1 cellular context compared by ENCODE assay signal in genomic region chr7:7136857-7137309, GRCh38.
A peak's percentile ranks its signal among the peaks of the same experiment; 100 is the strongest.
TF ChIP-seq lines count a peak whose summit lies in the region.

No MANE protein-coding gene starts in this region.

TF ChIP-seq in HepG2, 621 proteins besides CTCF, POLR2A, EP300 and RAD21 (continued from another document and continues in another):
- TF ChIP-seq PAX8 (CRISPR knock-in tag; IDR thresholded peaks at IDR 0.05; ENCODE audit: borderline replicate concordance) = no peak
- TF ChIP-seq SP5 (CRISPR knock-in tag; IDR thresholded peaks at IDR 0.05; ENCODE audit: borderline replicate concordance, low read depth) = no peak
- no peak for TF ChIP-seq MLX (CRISPR knock-in tag; IDR thresholded peaks at IDR 0.05)
- no peak for TF ChIP-seq ZNF546 (CRISPR knock-in tag; conservative IDR thresholded peaks at IDR 0.05)
- no peak for TF ChIP-seq ZNF616 (CRISPR knock-in tag; IDR thresholded peaks at IDR 0.05; ENCODE audit: low read depth)
- TF ChIP-seq ZNF7 (CRISPR knock-in tag; IDR thresholded peaks at IDR 0.05) = no peak
- TF ChIP-seq KDM2A (CRISPR knock-in tag; IDR thresholded peaks at IDR 0.05; ENCODE audit: borderline replicate concordance, low read depth) = no peak
- TF ChIP-seq ZBTB44 (CRISPR knock-in tag; IDR thresholded peaks at IDR 0.05) = no peak
- TF ChIP-seq RXRB (CRISPR knock-in tag; IDR thresholded peaks at IDR 0.05; ENCODE audit: borderline replicate concordance) = peak; percentile 40; the same call in 1 of the 2 replicates
- no peak for TF ChIP-seq U2AF1 (optimal IDR thresholded peaks at IDR 0.05; ENCODE audit: low read depth, low read length)
- peak; percentile 56 for TF ChIP-seq TCF7 (IDR thresholded peaks at IDR 0.05; ENCODE audit: low read depth)
- no peak for TF ChIP-seq FOSL2 (CRISPR knock-in tag; IDR thresholded peaks at IDR 0.05)
- no peak for TF ChIP-seq JUND (CRISPR knock-in tag; IDR thresholded peaks at IDR 0.05)
- TF ChIP-seq ZNF790 (CRISPR knock-in tag; IDR thresholded peaks at IDR 0.05; ENCODE audit: borderline replicate concordance) = no peak
- TF ChIP-seq ZNF335 (CRISPR knock-in tag; IDR thresholded peaks at IDR 0.05) = no peak
- TF ChIP-seq SMAD1 (CRISPR knock-in tag; IDR thresholded peaks at IDR 0.05; ENCODE audit: borderline replicate concordance, low read depth) = no peak
- TF ChIP-seq ZNF660 (CRISPR knock-in tag; IDR thresholded peaks at IDR 0.05; ENCODE audit: borderline replicate concordance, low read depth) = no peak
- TF ChIP-seq ZNF598 (CRISPR knock-in tag; IDR thresholded peaks at IDR 0.05; ENCODE audit: borderline replicate concordance) = no peak
- TF ChIP-seq AHR (CRISPR knock-in tag; IDR thresholded peaks at IDR 0.05) = no peak
- TF ChIP-seq ARNT2 (CRISPR knock-in tag; IDR thresholded peaks at IDR 0.05; ENCODE audit: low read depth) = no peak
- no peak for TF ChIP-seq NFKBIZ (CRISPR knock-in tag; IDR thresholded peaks at IDR 0.05)
- TF ChIP-seq ZBTB21 (CRISPR knock-in tag; IDR thresholded peaks at IDR 0.05) = no peak
- no peak for TF ChIP-seq MEIS1 (CRISPR knock-in tag; IDR thresholded peaks at IDR 0.05; ENCODE audit: borderline replicate concordance)
- TF ChIP-seq FOXK2 (IDR thresholded peaks at IDR 0.05) = no peak
- TF ChIP-seq KLF9 (CRISPR knock-in tag; IDR thresholded peaks at IDR 0.05; ENCODE audit: low read depth) = no peak
- TF ChIP-seq ATF4 (CRISPR knock-in tag; IDR thresholded peaks at IDR 0.05) = peak in 1 of 2 experiments; percentile 53; a peak in 1 of 4 replicates
- peak; percentile 79; the same call in 1 of the 2 replicates for TF ChIP-seq CEBPB (IDR thresholded peaks at IDR 0.05; ENCODE audit: borderline replicate concordance, low read depth, low read length)
- TF ChIP-seq KMT2A (CRISPR knock-in tag; IDR thresholded peaks at IDR 0.05) = no peak
- no peak for TF ChIP-seq EEA1 (CRISPR knock-in tag; IDR thresholded peaks at IDR 0.05; ENCODE audit: borderline replicate concordance)
- no peak for TF ChIP-seq GFI1 (CRISPR knock-in tag; IDR thresholded peaks at IDR 0.05; ENCODE audit: borderline replicate concordance)
- no peak for TF ChIP-seq MBNL3 (CRISPR knock-in tag; conservative IDR thresholded peaks at IDR 0.05)
- no peak for TF ChIP-seq ZNF275 (CRISPR knock-in tag; IDR thresholded peaks at IDR 0.05; ENCODE audit: borderline replicate concordance)
- TF ChIP-seq NFE2L1 (CRISPR knock-in tag; IDR thresholded peaks at IDR 0.05; ENCODE audit: borderline replicate concordance) = no peak
- no peak for TF ChIP-seq ZBTB49 (CRISPR knock-in tag; IDR thresholded peaks at IDR 0.05; ENCODE audit: borderline replicate concordance)
- no peak for TF ChIP-seq ZC3H4 (CRISPR knock-in tag; IDR thresholded peaks at IDR 0.05; ENCODE audit: borderline replicate concordance)
- no peak for TF ChIP-seq ZMYM2 (CRISPR knock-in tag; IDR thresholded peaks at IDR 0.05)
- no peak; the same call in 1 of the 2 replicates for TF ChIP-seq SOX13 (IDR thresholded peaks at IDR 0.05)
- peak in 1 of 2 experiments; percentile 77; a peak in 2 of 4 replicates for TF ChIP-seq SOX13 (CRISPR knock-in tag; conservative IDR thresholded peaks at IDR 0.05 in 1 of 2, IDR thresholded peaks at IDR 0.05 in 1 of 2)
- no peak for TF ChIP-seq RFX5 (IDR thresholded peaks at IDR 0.05; ENCODE audit: low read depth, low read length)
- no peak for TF ChIP-seq FUBP1 (CRISPR knock-in tag; IDR thresholded peaks at IDR 0.05; ENCODE audit: borderline replicate concordance)
- no peak for TF ChIP-seq NFE2 (CRISPR knock-in tag; IDR thresholded peaks at IDR 0.05)
- peak; percentile 43; the same call in 1 of the 2 replicates for TF ChIP-seq ATF1 (CRISPR knock-in tag; IDR thresholded peaks at IDR 0.05)
- TF ChIP-seq RELA (CRISPR knock-in tag; IDR thresholded peaks at IDR 0.05) = no peak
- no peak for TF ChIP-seq NFE2L2 (IDR thresholded peaks at IDR 0.05; ENCODE audit: low read length)
- peak; percentile 71 for TF ChIP-seq BCL6 (CRISPR knock-in tag; IDR thresholded peaks at IDR 0.05)
- no peak for TF ChIP-seq ZNF501 (CRISPR knock-in tag; IDR thresholded peaks at IDR 0.05)
- no peak for TF ChIP-seq ZNF746 (CRISPR knock-in tag; IDR thresholded peaks at IDR 0.05)
- TF ChIP-seq ELF4 (CRISPR knock-in tag; IDR thresholded peaks at IDR 0.05; ENCODE audit: borderline replicate concordance) = no peak
- no peak for TF ChIP-seq ZNF343 (CRISPR knock-in tag; IDR thresholded peaks at IDR 0.05)
- TF ChIP-seq ZNF30 (CRISPR knock-in tag; IDR thresholded peaks at IDR 0.05) = no peak
- TF ChIP-seq GMEB1 (CRISPR knock-in tag; IDR thresholded peaks at IDR 0.05; ENCODE audit: borderline replicate concordance) = no peak
- no peak for TF ChIP-seq WIZ (CRISPR knock-in tag; IDR thresholded peaks at IDR 0.05)
- no peak for TF ChIP-seq ZBTB33 (CRISPR knock-in tag; IDR thresholded peaks at IDR 0.05)
- no peak for TF ChIP-seq PHF5A (CRISPR knock-in tag; IDR thresholded peaks at IDR 0.05; ENCODE audit: low read depth, unreplicated experiment)
- no peak for TF ChIP-seq SMC3 (IDR thresholded peaks at IDR 0.05; ENCODE audit: low read length)
- no peak for TF ChIP-seq MZF1 (CRISPR knock-in tag; IDR thresholded peaks at IDR 0.05; ENCODE audit: borderline replicate concordance)
- TF ChIP-seq POGK (CRISPR knock-in tag; conservative IDR thresholded peaks at IDR 0.05) = no peak
- TF ChIP-seq REL (CRISPR knock-in tag; conservative IDR thresholded peaks at IDR 0.05) = no peak
- TF ChIP-seq FOXK1 (CRISPR knock-in tag; IDR thresholded peaks at IDR 0.05; ENCODE audit: borderline replicate concordance, low read depth) = 0 out of 2 replicates have a peak, but pooled peaks have one; percentile 37
- TF ChIP-seq SALL1 (CRISPR knock-in tag; IDR thresholded peaks at IDR 0.05) = no peak
- no peak for TF ChIP-seq TARDBP (CRISPR knock-in tag; IDR thresholded peaks at IDR 0.05)
- TF ChIP-seq NR1H2 (CRISPR knock-in tag; IDR thresholded peaks at IDR 0.05; ENCODE audit: borderline replicate concordance, low read depth) = no peak
- no peak for TF ChIP-seq ZBTB42 (CRISPR knock-in tag; IDR thresholded peaks at IDR 0.05)
- TF ChIP-seq NR2F6 (IDR thresholded peaks at IDR 0.05) = peak; percentile 65
- TF ChIP-seq NR2F6 (CRISPR knock-in tag; IDR thresholded peaks at IDR 0.05) = no peak
- peak in 1 of 2 experiments; percentile 38; a peak in 1 of 4 replicates for TF ChIP-seq NR2F1 (CRISPR knock-in tag; IDR thresholded peaks at IDR 0.05)
- no peak for TF ChIP-seq SATB2 (CRISPR knock-in tag; IDR thresholded peaks at IDR 0.05)
- no peak for TF ChIP-seq ZNF235 (CRISPR knock-in tag; IDR thresholded peaks at IDR 0.05; ENCODE audit: borderline replicate concordance)
